ENCODE assay signal across 7 cellular contexts in the genomic region with DNA sequence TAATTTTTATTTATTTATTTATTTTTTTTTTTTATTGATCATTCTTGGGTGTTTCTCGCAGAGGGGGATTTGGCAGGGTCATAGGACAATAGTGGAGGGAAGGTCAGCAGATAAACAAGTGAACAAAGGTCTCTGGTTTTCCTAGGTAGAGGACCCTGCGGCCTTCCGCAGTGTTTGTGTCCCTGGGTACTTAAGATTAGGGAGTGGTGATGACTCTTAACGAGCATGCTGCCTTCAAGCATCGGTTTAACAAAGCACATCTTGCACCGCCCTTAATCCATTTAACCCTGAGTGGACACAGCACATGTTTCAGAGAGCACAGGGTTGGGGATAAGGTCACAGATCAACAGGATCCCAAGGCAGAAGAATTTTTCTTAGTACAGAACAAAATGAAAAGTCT. TPM values are rescaled to one million over a fixed set of nuclear protein-coding genes. Genes with fewer than 3 reads are reported as not detected.
DNase-seq lines count a peak whose midpoint lies in the region; ATAC-seq, FAIRE-seq and TF ChIP-seq lines count a peak whose summit lies in the region.
"Not testable (repeated sequence)": the region's sequence is repeated elsewhere in the genome, so short reads cannot be mapped to it uniquely, and the experiment has no call there.

No MANE protein-coding gene starts in this region.

- ATAC-seq in Panc1 = not testable (repeated sequence)

- FAIRE-seq in astrocyte (lab: Jason Lieb, UNC) = not testable (repeated sequence)

- H3K4me2 ChIP-seq in GM23248 (ENCODE audit: unreplicated experiment) (peak overlapping the region; percentile 91), astrocyte (ENCODE audit: low read length) (peak overlapping the region; percentile 99), smooth muscle cell (peak overlapping the region; percentile 98)

- WGBS in GM23248 (ENCODE audit: low coverage in 1 of 2, low lambda C conversion rate in 2 of 2, missing lambda C conversion rate in 2 of 2), 2 experiments = 19 to 27% methylated on average over 4 of the region's 6 CpGs
- no CpG with 5 or more reads among the region's 6 CpGs for WGBS in endodermal cell (ENCODE audit: insufficient coverage in 1 of 2, insufficient read length in 1 of 2), 2 experiments
- 9% methylated on average over 5 of the region's 6 CpGs for WGBS in smooth muscle cell (ENCODE audit: low lambda C conversion rate)

- BruUV-seq in Panc1 (replicated peaks; lab: Mats Ljungman, UMichigan) = not testable (repeated sequence)

- H3K9me3 Mint-ChIP-seq in astrocyte (ENCODE audit: unreplicated experiment) = not testable (repeated sequence)
- peaks cover 19% of the 10 kb centered on the region for H3K9me3 Mint-ChIP-seq in endodermal cell
- H3K9me3 Mint-ChIP-seq in nephron progenitor cell = peaks cover 18% of the 10 kb centered on the region

- peak overlapping the region; percentile 78; the same call in 1 of the 2 replicates for H3K9ac ChIP-seq in GM23248
- H3K9ac ChIP-seq in astrocyte (ENCODE audit: low read length); endodermal cell (ENCODE audit: extremely low read depth, low read length, poor library complexity, severe bottlenecking); smooth muscle cell (ENCODE audit: low read depth): not testable (repeated sequence)

- H3K27ac Mint-ChIP-seq in astrocyte (ENCODE audit: unreplicated experiment); endodermal cell; nephron progenitor cell: not testable (repeated sequence)

- not testable (repeated sequence) for H3K9me3 ChIP-seq in GM23248 (ENCODE audit: low read depth); Panc1 (ENCODE audit: control insufficient read depth, insufficient read depth, low read depth, low read length); astrocyte (ENCODE audit: insufficient read depth, low read depth, low read length); endodermal cell (ENCODE audit: control insufficient read depth, low read length); left ventricle myocardium inferior (replicated peaks); smooth muscle cell (replicated peaks; ENCODE audit: low read depth)

- H3K4me3 Mint-ChIP-seq in astrocyte (ENCODE audit: unreplicated experiment) = not testable (repeated sequence)
- peak overlapping the region; percentile 53 for H3K4me3 Mint-ChIP-seq in endodermal cell
- peak overlapping the region; percentile 65 for H3K4me3 Mint-ChIP-seq in nephron progenitor cell

- H3F3A ChIP-seq in GM23248 (ENCODE audit: insufficient read depth) = peaks cover 10% of the 10 kb centered on the region; the same call in 1 of the 2 replicates
- H3F3A ChIP-seq in smooth muscle cell (ENCODE audit: low read depth) = not testable (repeated sequence)

- H3K36me3 Mint-ChIP-seq in astrocyte (ENCODE audit: low read depth, unreplicated experiment); endodermal cell (ENCODE audit: low read depth); nephron progenitor cell (ENCODE audit: low read depth): not testable (repeated sequence)

- H3K4me1 Mint-ChIP-seq in astrocyte (ENCODE audit: low read depth, unreplicated experiment) = peaks cover 11% of the 10 kb centered on the region
- not testable (repeated sequence) for H3K4me1 Mint-ChIP-seq in endodermal cell
- peaks cover 21% of the 10 kb centered on the region for H3K4me1 Mint-ChIP-seq in nephron progenitor cell

- not testable (repeated sequence) for DNase-seq in GM23248; Panc1 (ENCODE audit: low read depth, low spot score); astrocyte (ENCODE audit: low read depth); endodermal cell; left ventricle myocardium inferior; nephron progenitor cell; smooth muscle cell (lab: John Stamatoyannopoulos, UW; ENCODE audit: unreplicated experiment)

- H2AFZ ChIP-seq in GM23248; astrocyte (ENCODE audit: low read depth, low read length); smooth muscle cell (ENCODE audit: low read depth): not testable (repeated sequence)

- H4K20me1 ChIP-seq in GM23248 (ENCODE audit: insufficient read depth); astrocyte (ENCODE audit: insufficient read depth, low read length); smooth muscle cell (ENCODE audit: low read depth): not testable (repeated sequence)

- POLR2A ChIA-PET in Panc1 (lab: Charles Lee) = not testable (repeated sequence)

- intact Hi-C loops in Panc1 (cut with micrococcal nuclease; ENCODE audit: unreplicated experiment); left ventricle myocardium inferior (cut with micrococcal nuclease): not testable (repeated sequence)

- H3K4me1 ChIP-seq in GM23248 (ENCODE audit: insufficient read depth) = peaks cover 12% of the 10 kb centered on the region
- H3K4me1 ChIP-seq in Panc1 (ENCODE audit: control insufficient read depth, insufficient read depth, low read length); endodermal cell (ENCODE audit: control insufficient read depth, insufficient read depth, low read length); left ventricle myocardium inferior; smooth muscle cell (ENCODE audit: low read depth): not testable (repeated sequence)
- peaks cover 10% of the 10 kb centered on the region for H3K4me1 ChIP-seq in astrocyte (ENCODE audit: insufficient read depth, low read length)

- H3K9me2 ChIP-seq in GM23248 (ENCODE audit: insufficient read depth) = not testable (repeated sequence)

- not testable (repeated sequence) for H3K79me2 ChIP-seq in GM23248 (ENCODE audit: insufficient read depth); astrocyte (ENCODE audit: insufficient read depth, low read length); smooth muscle cell (ENCODE audit: low read depth)

- not testable (repeated sequence) for H3K4me3 ChIP-seq in GM23248; astrocyte (ENCODE audit: insufficient read depth, low read depth, low read length)
- H3K4me3 ChIP-seq in Panc1 (ENCODE audit: low read depth in 2 of 2, low read length in 2 of 2) (peak overlapping the region; percentile 53 to 66), endodermal cell (ENCODE audit: low read length) (peak overlapping the region; percentile 80), left ventricle myocardium inferior (peak overlapping the region; percentile 76), smooth muscle cell (peak overlapping the region; percentile 76)

- in situ Hi-C loops in GM23248 (cut with MboI); Panc1 (cut with HindIII; ENCODE audit: low pct_unique_long_range_greater_than_20kb, low sequenced_read_pairs): not testable (repeated sequence)

- not testable (repeated sequence) for TF ChIP-seq CTCF in Panc1 (IDR thresholded peaks at IDR 0.05); astrocyte (IDR thresholded peaks at IDR 0.05; ENCODE audit: insufficient read depth, low read depth, low read length); endodermal cell (conservative IDR thresholded peaks at IDR 0.05); left ventricle myocardium inferior (IDR thresholded peaks at IDR 0.05; ENCODE audit: borderline replicate concordance); nephron progenitor cell (IDR thresholded peaks at IDR 0.05); smooth muscle cell (IDR thresholded peaks at IDR 0.05; ENCODE audit: borderline replicate concordance, insufficient read depth, poor library complexity, severe bottlenecking)

- H3K36me3 ChIP-seq in GM23248 (ENCODE audit: low read depth); Panc1 (ENCODE audit: control insufficient read depth, insufficient read depth, low read length); astrocyte (ENCODE audit: insufficient read depth, low read length); endodermal cell (ENCODE audit: control insufficient read depth, insufficient read depth, low read length); left ventricle myocardium inferior; smooth muscle cell (ENCODE audit: low read depth): not testable (repeated sequence)

- CTCF ChIA-PET in Panc1 (lab: Charles Lee) = not testable (repeated sequence)

- H3K27me3 Mint-ChIP-seq in astrocyte (ENCODE audit: low read depth, unreplicated experiment) (peaks cover 27% of the 10 kb centered on the region), endodermal cell (ENCODE audit: insufficient read depth) (peaks cover 54% of the 10 kb centered on the region), nephron progenitor cell (ENCODE audit: low read depth, poor library complexity) (peaks cover 44% of the 10 kb centered on the region)

- H3K27ac ChIP-seq in GM23248; Panc1 (ENCODE audit: low read length); astrocyte (ENCODE audit: low read depth, low read length); endodermal cell (ENCODE audit: low read depth, low read length); left ventricle myocardium inferior (replicated peaks); smooth muscle cell (ENCODE audit: low read depth): not testable (repeated sequence)

- H3K27me3 ChIP-seq in GM23248 (replicated peaks; ENCODE audit: insufficient read depth); Panc1 (ENCODE audit: control insufficient read depth, insufficient read depth, low read length); astrocyte (ENCODE audit: insufficient read depth, low read length); left ventricle myocardium inferior (ENCODE audit: low read depth); smooth muscle cell (ENCODE audit: low read depth): not testable (repeated sequence)
- peaks cover 32% of the 10 kb centered on the region for H3K27me3 ChIP-seq in endodermal cell (ENCODE audit: control insufficient read depth, insufficient read depth, low read length, poor library complexity, severe bottlenecking)

RNA-seq across cellular contexts. Expression of a gene that starts 8.8 kb away (rescaled TPM):
- 9.5 and 11.1 TPM in 2 replicates for total RNA-seq in GM23248 (2014; rRNA removed; shearing (Covaris generic))
- 1.5 and 1.6 TPM in 2 replicates for polyA plus RNA-seq in GM23248 (2016; fragmentation: Nextera tagmentation; extraction: Ambion mirVana)
- total RNA-seq in Panc1 (2021; ENCODE audit: unreplicated experiment) = 29.1 TPM
- polyA plus RNA-seq in Panc1 (2012; ENCODE audit: insufficient read length) = 20.4 TPM
- total RNA-seq in astrocyte = 25.8 and 29.7 TPM in 2 replicates
- total RNA-seq in endodermal cell = 10 to 100 TPM; 17.8 TPM
- 13.1 TPM for polyA plus RNA-seq in endodermal cell (2013, experiment 1 of 2)
- 12.7 TPM for polyA plus RNA-seq in endodermal cell (2013, experiment 2 of 2)
- 15.4 TPM for total RNA-seq in left ventricle myocardium inferior
- 11.2 and 13.5 TPM in 2 replicates for total RNA-seq in smooth muscle cell
- polyA plus RNA-seq in smooth muscle cell = 12.3 and 13.8 TPM in 2 replicates
